8 cellular contexts compared by ENCODE assay signal in genomic region chr6:152124432-152125074, GRCh38.
A peak's percentile ranks its signal among the peaks of the same experiment; 100 is the strongest.
DNase-seq lines count a peak whose midpoint lies in the region; ATAC-seq, FAIRE-seq and TF ChIP-seq lines count a peak whose summit lies in the region.

No MANE protein-coding gene starts in this region.

- no peaks in the 10 kb centered on the region for H3K9me3 Mint-ChIP-seq in Caco-2 (ENCODE audit: unreplicated experiment)
- H3K9me3 Mint-ChIP-seq in stimulated activated memory B cell treated with anti-CD40 and anti-IgM and Interleukin-4, amounts not matched to agents 10 μg/mL and 1 μg/mL and 100 μg/mL, for 72 hours, result no peaks in the 10 kb centered on the region

- no peaks in the 10 kb centered on the region for H3K27me3 Mint-ChIP-seq in Caco-2 (ENCODE audit: insufficient read depth, unreplicated experiment)
- H3K27me3 Mint-ChIP-seq in stimulated activated memory B cell treated with anti-CD40 and anti-IgM and Interleukin-4, amounts not matched to agents 10 μg/mL and 1 μg/mL and 100 μg/mL, for 72 hours, result no peaks in the 10 kb centered on the region

- H3K4me3 Mint-ChIP-seq in Caco-2 (ENCODE audit: unreplicated experiment), result no peak overlapping the region
- no peak overlapping the region for H3K4me3 Mint-ChIP-seq in stimulated activated memory B cell treated with anti-CD40 and anti-IgM and Interleukin-4, amounts not matched to agents 10 μg/mL and 1 μg/mL and 100 μg/mL, for 72 hours

- peak; percentile 61 to 68 for TF ChIP-seq CTCF in Caco-2 (IDR thresholded peaks at IDR 0.05; ENCODE audit: insufficient read depth in 1 of 2, low read depth in 1 of 2, low read length in 1 of 2, severe bottlenecking in 1 of 2, unreplicated experiment in 1 of 2)
- TF ChIP-seq CTCF in pancreas (IDR thresholded peaks at IDR 0.05), result peak; percentile 20 to 53 (median 49)

- POLR2A ChIA-PET in Caco-2 (lab: Charles Lee), result no interaction called here

- intact Hi-C loops in Caco-2 (cut with micrococcal nuclease; ENCODE audit: unreplicated experiment) (loop anchor here (1.0 to 10.0 kb wide), 4 partner anchors 144 to 690 kb away; no protein-coding TSS in a partner anchor), pancreas (cut with DNase I) (loop anchor here in 1 of 3 donors (10.0 kb wide), 1 partner anchor 450 kb away; no protein-coding TSS in a partner anchor)

- DNase-seq in Caco-2 (peak in 1 of 2 experiments; percentile 13), GM19239 (ENCODE audit: insufficient read length, low spot score) (peak; percentile 18), HuH-7 (ENCODE audit: low spot score) (peak; percentile 60), SKM-1 (lab: John Stamatoyannopoulos, UW; ENCODE audit: unreplicated experiment) (peak; percentile 22), fibroblast of the conjunctiva (ENCODE audit: low read depth) (peak; percentile 68), pancreas (no peak), NCI-H2227 (lab: John Stamatoyannopoulos, UW; ENCODE audit: unreplicated experiment) (no peak)

- no peaks in the 10 kb centered on the region for H3K9me3 ChIP-seq in Caco-2
- H3K9me3 ChIP-seq in pancreas, result no peaks in the 10 kb centered on the region

- H3K36me3 Mint-ChIP-seq in Caco-2 (ENCODE audit: insufficient read depth, unreplicated experiment), result no peaks in the 10 kb centered on the region
- H3K36me3 Mint-ChIP-seq in stimulated activated memory B cell treated with anti-CD40 and anti-IgM and Interleukin-4, amounts not matched to agents 10 μg/mL and 1 μg/mL and 100 μg/mL, for 72 hours, result peaks cover 39% of the 10 kb centered on the region

- no peak overlapping the region for H3K27ac Mint-ChIP-seq in Caco-2 (ENCODE audit: unreplicated experiment)
- H3K27ac Mint-ChIP-seq in stimulated activated memory B cell treated with anti-CD40 and anti-IgM and Interleukin-4, amounts not matched to agents 10 μg/mL and 1 μg/mL and 100 μg/mL, for 72 hours, result no peak overlapping the region

- 53 to 59% methylated on average over 3 of the region's 3 CpGs for WGBS in pancreas, 2 donors

- no peak overlapping the region for H3K27ac ChIP-seq in pancreas

- peak; percentile 82 for FAIRE-seq in GM19239 (lab: Jason Lieb, UNC)
- peak; percentile 78 for FAIRE-seq in pancreas (lab: Jason Lieb, UNC)

- H3K4me3 ChIP-seq in Caco-2 (ENCODE audit: low read depth, low read length) (no peak overlapping the region), pancreas (no peak overlapping the region)

- H3K27me3 ChIP-seq in Caco-2 (replicated peaks; ENCODE audit: control insufficient read depth, insufficient read depth, low read length) (no peaks in the 10 kb centered on the region), pancreas (no peaks in the 10 kb centered on the region)

- no peaks in the 10 kb centered on the region for H3K4me1 Mint-ChIP-seq in Caco-2 (ENCODE audit: low read depth, unreplicated experiment)
- no peaks in the 10 kb centered on the region for H3K4me1 Mint-ChIP-seq in stimulated activated memory B cell treated with anti-CD40 and anti-IgM and Interleukin-4, amounts not matched to agents 10 μg/mL and 1 μg/mL and 100 μg/mL, for 72 hours

- no TSS peak for BruUV-seq in Caco-2 (replicated peaks; lab: Mats Ljungman, UMichigan)

- ATAC-seq in pancreas, result peak in 3 of 4 donors; percentile 81 to 82 (median 82)
- no peak for ATAC-seq in stimulated activated memory B cell treated with anti-CD40 and anti-IgM and Interleukin-4, amounts not matched to agents 10 μg/mL and 1 μg/mL and 100 μg/mL, for 72 hours

- H3K4me1 ChIP-seq in Caco-2 (no peaks in the 10 kb centered on the region), pancreas (no peaks in the 10 kb centered on the region)

- CTCF ChIA-PET in Caco-2 (lab: Charles Lee), result interaction anchor here (0.6 to 1.4 kb wide), 9 partner anchors 11 to 456 kb away, joined by 3 to 12 read pairs (median 4); no protein-coding TSS in a partner anchor

- no peaks in the 10 kb centered on the region for H3K36me3 ChIP-seq in Caco-2 (ENCODE audit: control insufficient read depth, insufficient read depth, low read length)
- H3K36me3 ChIP-seq in pancreas, result peaks cover 0 to 42% (median 3%) of the 10 kb centered on the region in 3 donors

Comparison
In these comparisons a context has a peak if more than half of its experiments do, and no peak if none do; other contexts are left out.
1. DNase-seq: peak in GM19239 (single experiment), HuH-7 (single experiment), SKM-1 (single experiment) and fibroblast of the conjunctiva (single experiment); none in pancreas (0 of 6) and NCI-H2227 (single experiment).